20 cellular contexts compared by ENCODE assay signal in genomic region chr5:13859285-13859684, GRCh38.
DNase-seq lines count a peak whose midpoint lies in the region; ATAC-seq and TF ChIP-seq lines count a peak whose summit lies in the region.
"Had no signal": no experiment of that assay in that cellular context is flagged by ENCODE, and none has a peak within 500 bp of the region (broad histone marks: within the 10 kb centered on the region; RNA-seq: fewer than 3 reads in every experiment).

No MANE protein-coding gene starts in this region.

- no peak for TF ChIP-seq POLR2A in IMR-90 (IDR thresholded peaks at IDR 0.05; ENCODE audit: low read depth, low read length)

- no peak overlapping the region for H4K8ac ChIP-seq in IMR-90 (ENCODE audit: low read depth in 2 of 2, low read length in 2 of 2)

- H2AFZ ChIP-seq in IMR-90 (replicated peaks; ENCODE audit: low read length, poor library complexity), result no peak overlapping the region
- H2AFZ ChIP-seq: PC-9 had no signal

- H4K5ac ChIP-seq in IMR-90 (ENCODE audit: low read depth, low read length), result no peak overlapping the region

- H3K14ac ChIP-seq in IMR-90 (replicated peaks; ENCODE audit: low read depth, low read length), result no peak overlapping the region

- BruUV-seq in IMR-90 (replicated peaks; lab: Mats Ljungman, UMichigan), result no TSS peak

- peaks cover 2% of the 10 kb centered on the region for H3K9me3 Mint-ChIP-seq in glutamatergic neuron (ENCODE audit: unreplicated experiment)
- H3K9me3 Mint-ChIP-seq: HFFc6 had no signal

- no peak overlapping the region for H2BK20ac ChIP-seq in IMR-90 (ENCODE audit: low read depth, low read length)

- TF ChIP-seq RAD21 in IMR-90 (IDR thresholded peaks at IDR 0.05; ENCODE audit: low read length), result no peak

- CTCF ChIA-PET in IMR-90 (lab: Yijun Ruan, JAX), result no interaction called here

- dilution Hi-C loops in IMR-90 (cut with HindIII; ENCODE audit: low sequenced_read_pairs, unreplicated experiment), result no loop called here

- H2AK9ac ChIP-seq in IMR-90 (replicated peaks; ENCODE audit: low read depth, low read length, poor library complexity), result no peak overlapping the region

- no peak for TF ChIP-seq CTCF in IMR-90 (conservative IDR thresholded peaks at IDR 0.05; ENCODE audit: low read depth, low read length)
- TF ChIP-seq CTCF in glutamatergic neuron (IDR thresholded peaks at IDR 0.05; ENCODE audit: partially characterized antibody, unreplicated experiment), result no peak

- no peak overlapping the region for H3K23ac ChIP-seq in IMR-90 (ENCODE audit: low read depth, low read length)

- no peak overlapping the region for H3K27ac Mint-ChIP-seq in glutamatergic neuron (ENCODE audit: unreplicated experiment)
- H3K27ac Mint-ChIP-seq: CD4-positive, CD25-positive, alpha-beta regulatory T cell; HFFc6; T-helper 17 cell had no signal

- DNase-seq in NCI-H748 (lab: John Stamatoyannopoulos, UW; ENCODE audit: unreplicated experiment) (peak; percentile 55), NCI-H748 treated with DMSO at 0.1 percent for 48 hours (lab: John Stamatoyannopoulos, UW) (no peak), IMR-90 (peak; percentile 3), NCI-H460 (ENCODE audit: extremely low read depth, low read depth) (peak; percentile 60), renal cortical epithelial cell (ENCODE audit: low read depth) (peak; percentile 26), NCI-H2196 treated with DMSO at 0.1 percent for 48 hours (lab: John Stamatoyannopoulos, UW; ENCODE audit: unreplicated experiment) (no peak), glutamatergic neuron (no peak)
- DNase-seq: Calu3; CD4-positive, CD25-positive, alpha-beta regulatory T cell; GF-D8; GOT3; HFFc6; MV-4-11; NCI-H510A; NK-92 treated with Interleukin-12 subunit alpha and Interleukin-12 subunit beta, amount 100 ng/mL, for 24 hours; PC-9; T-helper 17 cell had no signal

- in situ Hi-C loops in IMR-90 (cut with MboI; ENCODE audit: low sequenced_read_pairs), result no loop called here

- no peak overlapping the region for H3K4me2 ChIP-seq in IMR-90 (ENCODE audit: low read depth, low read length)
- H3K4me2 ChIP-seq: PC-9 had no signal

- peaks cover 6% of the 10 kb centered on the region for H3K27me3 Mint-ChIP-seq in glutamatergic neuron (ENCODE audit: unreplicated experiment)
- H3K27me3 Mint-ChIP-seq: CD4-positive, CD25-positive, alpha-beta regulatory T cell; T-helper 17 cell had no signal

- H2BK5ac ChIP-seq in IMR-90 (ENCODE audit: low read depth, low read length, poor library complexity, severe bottlenecking), result no peak overlapping the region

- no peak overlapping the region for H2BK120ac ChIP-seq in IMR-90 (ENCODE audit: low read depth, low read length)

- no peak overlapping the region for H3K4me3 ChIP-seq in IMR-90 (ENCODE audit: insufficient read depth, low read depth, low read length)
- H3K4me3 ChIP-seq: PC-9 had no signal

- H2AK5ac ChIP-seq in IMR-90 (ENCODE audit: low read depth, low read length), result no peak overlapping the region

- H3K4me1 ChIP-seq in IMR-90 (ENCODE audit: control insufficient read depth, insufficient read depth, low read length), result no peaks in the 10 kb centered on the region

- H3K36me3 Mint-ChIP-seq in glutamatergic neuron (ENCODE audit: unreplicated experiment), result no peaks in the 10 kb centered on the region
- H3K36me3 Mint-ChIP-seq: CD4-positive, CD25-positive, alpha-beta regulatory T cell had no signal

- no peak overlapping the region for H3K4me3 Mint-ChIP-seq in glutamatergic neuron (ENCODE audit: unreplicated experiment)
- H3K4me3 Mint-ChIP-seq: CD4-positive, CD25-positive, alpha-beta regulatory T cell; HFFc6; T-helper 17 cell had no signal

- H3K56ac ChIP-seq in IMR-90 (ENCODE audit: extremely low read depth, insufficient read depth, low read length), result no peak overlapping the region

- H3K27me3 ChIP-seq in IMR-90 (ENCODE audit: control insufficient read depth, insufficient read depth, low read length), result no peaks in the 10 kb centered on the region

- intact Hi-C loops in IMR-90 (cut with micrococcal nuclease), result no loop called here

- H3K9me3 ChIP-seq in IMR-90 (ENCODE audit: control insufficient read depth, insufficient read depth, low read length), result no peaks in the 10 kb centered on the region

- peaks cover 16% of the 10 kb centered on the region for H3K36me3 ChIP-seq in IMR-90 (ENCODE audit: control insufficient read depth, insufficient read depth, low read length)

- POLR2A ChIA-PET in IMR-90 (lab: Charles Lee; ENCODE audit: unreplicated experiment), result no interaction called here

- H4K91ac ChIP-seq in IMR-90 (ENCODE audit: insufficient read depth, low read depth, low read length), result no peak overlapping the region

- no CpG with 5 or more reads among the region's 3 CpGs for WGBS in IMR-90 (ENCODE audit: extremely low coverage in 2 of 2, insufficient read length in 1 of 2), 2 experiments

- no peaks in the 10 kb centered on the region for H4K20me1 ChIP-seq in IMR-90 (ENCODE audit: insufficient read depth, low read length)

- H3K79me1 ChIP-seq in IMR-90 (ENCODE audit: low read depth in 1 of 2, low read length in 2 of 2), result no peaks in the 10 kb centered on the region

- H3K9me1 ChIP-seq in IMR-90 (ENCODE audit: insufficient read depth, low read length), result no peaks in the 10 kb centered on the region

- H3K4me1 Mint-ChIP-seq in glutamatergic neuron (ENCODE audit: low read depth, unreplicated experiment), result no peaks in the 10 kb centered on the region
- H3K4me1 Mint-ChIP-seq: CD4-positive, CD25-positive, alpha-beta regulatory T cell; T-helper 17 cell had no signal

- H3K27ac ChIP-seq in IMR-90 (ENCODE audit: insufficient read depth, low read length), result no peak overlapping the region
- H3K27ac ChIP-seq: PC-9 had no signal

- H2BK15ac ChIP-seq in IMR-90 (ENCODE audit: low read depth, low read length), result no peak overlapping the region

- no peak overlapping the region for H3K4ac ChIP-seq in IMR-90 (ENCODE audit: low read depth, low read length)

- H3K18ac ChIP-seq in IMR-90 (ENCODE audit: low read depth, low read length), result no peak overlapping the region; the same call in 1 of the 2 replicates

- ATAC-seq in IMR-90 (ENCODE audit: low read depth), result peak; percentile 14; the same call in 1 of the 2 replicates
- no peak for ATAC-seq in GM18858 (IDR thresholded peaks at IDR 0.05; ENCODE audit: unreplicated experiment)
- ATAC-seq: Right ventricle myocardium inferior, SK-N-SH treated with all-trans-retinoic acid at 6 μM for 48 hours, T-helper 17 cell had no signal

- H3K9ac ChIP-seq in IMR-90 (ENCODE audit: low read depth, low read length), result no peak overlapping the region

TF ChIP-seq in IMR-90, 13 proteins besides CTCF, POLR2A, EP300 and RAD21:
- TF ChIP-seq CHD1 (IDR thresholded peaks at IDR 0.05; ENCODE audit: low read depth, low read length) (no peak), MAZ (IDR thresholded peaks at IDR 0.05; ENCODE audit: borderline replicate concordance, low read depth, low read length) (no peak), BHLHE40 (IDR thresholded peaks at IDR 0.05; ENCODE audit: low read depth, low read length) (no peak), RCOR1 (IDR thresholded peaks at IDR 0.05; ENCODE audit: insufficient replicate concordance, low read length) (no peak), RFX5 (IDR thresholded peaks at IDR 0.05; ENCODE audit: low read depth, low read length) (no peak), MXI1 (IDR thresholded peaks at IDR 0.05; ENCODE audit: borderline replicate concordance, low read depth, low read length) (no peak), MAFK (IDR thresholded peaks at IDR 0.05; ENCODE audit: low read depth, low read length) (no peak), FOS (IDR thresholded peaks at IDR 0.05; ENCODE audit: low read depth, low read length) (no peak), NFE2L2 (IDR thresholded peaks at IDR 0.05; ENCODE audit: low read depth, low read length) (no peak), CEBPB (IDR thresholded peaks at IDR 0.05; ENCODE audit: low read depth, low read length) (no peak), SMC3 (IDR thresholded peaks at IDR 0.05; ENCODE audit: low read depth, low read length) (no peak), USF2 (IDR thresholded peaks at IDR 0.05; ENCODE audit: low read depth, low read length) (no peak)
- TF ChIP-seq, protein P1, sequence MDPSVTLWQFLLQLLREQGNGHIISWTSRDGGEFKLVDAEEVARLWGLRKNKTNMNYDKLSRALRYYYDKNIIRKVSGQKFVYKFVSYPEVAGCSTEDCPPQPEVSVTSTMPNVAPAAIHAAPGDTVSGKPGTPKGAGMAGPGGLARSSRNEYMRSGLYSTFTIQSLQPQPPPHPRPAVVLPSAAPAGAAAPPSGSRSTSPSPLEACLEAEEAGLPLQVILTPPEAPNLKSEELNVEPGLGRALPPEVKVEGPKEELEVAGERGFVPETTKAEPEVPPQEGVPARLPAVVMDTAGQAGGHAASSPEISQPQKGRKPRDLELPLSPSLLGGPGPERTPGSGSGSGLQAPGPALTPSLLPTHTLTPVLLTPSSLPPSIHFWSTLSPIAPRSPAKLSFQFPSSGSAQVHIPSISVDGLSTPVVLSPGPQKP (IDR thresholded peaks at IDR 0.05; ENCODE audit: borderline replicate concordance, low read depth, low read length), result no peak

Comparison
In these comparisons a context has a peak if more than half of its experiments do, and no peak if none do; other contexts are left out.
1. DNase-seq: peak in NCI-H748 (single experiment), IMR-90 (single experiment), NCI-H460 (single experiment) and renal cortical epithelial cell (single experiment); none in NCI-H748 treated with DMSO at 0.1 percent for 48 hours (single experiment), NCI-H2196 treated with DMSO at 0.1 percent for 48 hours (single experiment) and glutamatergic neuron (single experiment).